ENCODE assay signal across 34 cellular contexts in genomic region chr5:132143148-132143547, GRCh38.
"Had no signal": no experiment of that assay in that cellular context is flagged by ENCODE, and none has a peak within 500 bp of the region (broad histone marks: within the 10 kb centered on the region; RNA-seq: fewer than 3 reads in every experiment).

No MANE protein-coding gene starts in this region.

- H3K4me3 ChIP-seq: breast epithelium, cardiac muscle cell, colonic mucosa, esophagus squamous epithelium, gastroesophageal sphincter, heart right ventricle had no signal

- H3K36me3 Mint-ChIP-seq: brain had no signal

- H3K27ac ChIP-seq: breast epithelium, cardiac muscle cell, colonic mucosa, epithelial cell of prostate, esophagus squamous epithelium, gastroesophageal sphincter, heart right ventricle, WERI-Rb-1 had no signal

- DNase-seq: activated B cell treated with CpG ODN at 0.5 μM for 24 hours; activated CD4-positive, alpha-beta T cell treated with anti-CD3 and anti-CD28 coated beads for 48 hours; activated CD4-positive, alpha-beta T cell treated with anti-CD3 and anti-CD28 coated beads, Interleukin-2, amount 50 U/mL, for 1 hour; activated CD4-positive, alpha-beta T cell treated with anti-CD3 and anti-CD28 coated beads, Interleukin-2, amount 50 U/mL, for 48 hours; activated CD8-positive, alpha-beta memory T cell treated with anti-CD3 and anti-CD28 coated beads for 24 hours; activated CD8-positive, alpha-beta T cell treated with anti-CD3 and anti-CD28 coated beads for 36 hours; activated effector memory CD4-positive, alpha-beta T cell treated with anti-CD3 and anti-CD28 coated beads, Interleukin-2, amount 50 U/mL, for 16 hours; activated naive CD4-positive, alpha-beta T cell treated with anti-CD3 and anti-CD28 coated beads for 36 hours; activated T-cell treated with anti-CD3 and anti-CD28 coated beads, Interleukin-2, amount 50 U/mL, for 1 hour; activated T-cell treated with anti-CD3 and anti-CD28 coated beads, Interleukin-2, amount 50 U/mL, for 48 hours; amniotic stem cell; aorta; central memory CD4-positive, alpha-beta T cell; cerebellar nuclear complex; colonic mucosa; effector CD8-positive, alpha-beta T cell; esophagus squamous epithelium; foreskin melanocyte; heart right ventricle; T-helper 1 cell; T-helper 17 cell; T1000; WERI-Rb-1 had no signal

- H3K4me1 Mint-ChIP-seq: activated B cell treated with CpG ODN at 0.5 μM for 24 hours, brain, T-helper 17 cell had no signal

- H3K27me3 Mint-ChIP-seq: activated naive CD8-positive, alpha-beta T cell; T-helper 17 cell had no signal

- H3K4me1 ChIP-seq: breast epithelium, colonic mucosa, esophagus squamous epithelium, gastroesophageal sphincter, heart right ventricle had no signal

- H3K9me3 ChIP-seq: colonic mucosa had no signal

- H3K27ac Mint-ChIP-seq: activated B cell treated with CpG ODN at 0.5 μM for 24 hours; activated CD8-positive, alpha-beta T cell treated with anti-CD3 and anti-CD28 coated beads for 36 hours; activated naive CD4-positive, alpha-beta T cell treated with anti-CD3 and anti-CD28 coated beads for 36 hours; activated naive CD8-positive, alpha-beta T cell; activated T-helper 1 cell treated with anti-CD3 and anti-CD28 coated beads, Interleukin-12 subunit alpha, Interleukin-12 subunit beta, Interleukin-2, Interleukin-4 antibody, amounts not matched to agents 30 ng/mL and 10 ng/mL and 1 ng/mL, durations not matched to agents 14 hours and 24 hours and 36 hours; activated T-helper 2 cell treated with anti-CD3 and anti-CD28 coated beads, Interferon-gamma antibody, Interleukin-2, Interleukin-4, amounts not matched to agents 10 μg/mL and 5 μg/mL and 100 μg/mL, durations not matched to agents 14 hours and 24 hours and 36 hours; brain; T-helper 17 cell; T-helper 2 cell treated with Interferon-gamma antibody and Interleukin-4, amounts not matched to agents 5 μg/mL and 100 μg/mL, for 36 hours had no signal

- H3K4me3 Mint-ChIP-seq: activated B cell treated with CpG ODN at 0.5 μM for 24 hours; activated CD8-positive, alpha-beta T cell treated with anti-CD3 and anti-CD28 coated beads for 36 hours; activated naive CD4-positive, alpha-beta T cell treated with anti-CD3 and anti-CD28 coated beads for 36 hours; activated naive CD8-positive, alpha-beta T cell; activated T-helper 1 cell treated with anti-CD3 and anti-CD28 coated beads, Interleukin-12 subunit alpha, Interleukin-12 subunit beta, Interleukin-2, Interleukin-4 antibody, amounts not matched to agents 30 ng/mL and 10 ng/mL and 1 ng/mL, durations not matched to agents 14 hours and 24 hours and 36 hours; brain; T-helper 17 cell; T-helper 2 cell treated with Interferon-gamma antibody and Interleukin-4, amounts not matched to agents 5 μg/mL and 100 μg/mL, for 36 hours had no signal

- H3K36me3 ChIP-seq: breast epithelium, cardiac muscle cell, colonic mucosa, esophagus squamous epithelium, gastroesophageal sphincter, heart right ventricle, WERI-Rb-1 had no signal

- ATAC-seq: activated CD4-positive, CD25-positive, alpha-beta regulatory T cell treated with anti-CD3 and anti-CD28 coated beads, Interleukin-2, amount 50 U/mL, for 24 hours; activated CD8-positive, alpha-beta T cell treated with anti-CD3 and anti-CD28 coated beads for 36 hours; gastroesophageal sphincter; heart right ventricle; T-helper 17 cell had no signal

- FAIRE-seq: endothelial cell of umbilical vein had no signal

- H3K27me3 ChIP-seq: breast epithelium, cardiac muscle cell, colonic mucosa, esophagus squamous epithelium, gastroesophageal sphincter, heart right ventricle had no signal
